In genomic region chr15:67135494-67135893, GRCh38 we compare ENCODE assay signal across 9 cellular contexts.
DNase-seq lines count a peak whose midpoint lies in the region; ATAC-seq and TF ChIP-seq lines count a peak whose summit lies in the region.
"Had no signal": no experiment of that assay in that cellular context is flagged by ENCODE, and none has a peak within 500 bp of the region (broad histone marks: within the 10 kb centered on the region; RNA-seq: fewer than 3 reads in every experiment).

No MANE protein-coding gene starts in this region.

- ATAC-seq in T-cell (replicated peaks in 1 of 4) (no peak), sciatic nerve (peak; percentile 44), GM18498 (IDR thresholded peaks at IDR 0.05; ENCODE audit: unreplicated experiment) (no peak)

- intact Hi-C loops in Calu3 (cut with micrococcal nuclease; ENCODE audit: unreplicated experiment): no loop called here
- intact Hi-C loops in sciatic nerve (cut with DNase I): loop anchor here (10.0 kb wide), 1 partner anchor 71 kb away; the partner anchor contains the start of gene SMAD3

- H3K36me3 Mint-ChIP-seq in Calu3 (ENCODE audit: insufficient read depth, unreplicated experiment): peaks cover 35% of the 10 kb centered on the region
- H3K36me3 Mint-ChIP-seq in T-cell: peaks cover 9% of the 10 kb centered on the region

- H3K9me3 Mint-ChIP-seq in Calu3 (ENCODE audit: low read depth, unreplicated experiment) (no peaks in the 10 kb centered on the region), T-cell (no peaks in the 10 kb centered on the region)

- CTCF ChIA-PET in Calu3 (lab: Charles Lee): interaction anchor here (0.7 to 1.4 kb wide), 4 partner anchors 7 to 25 kb away, joined by 3 to 7 read pairs (median 3); no protein-coding TSS in a partner anchor
- CTCF ChIA-PET in T-cell (lab: Charles Lee): interaction anchor here in 1 of 2 donors (1.0 kb wide), 1 partner anchor 19 kb away, joined by 4 read pairs; no protein-coding TSS in a partner anchor

- H3K27ac Mint-ChIP-seq in Calu3 (ENCODE audit: unreplicated experiment): peak overlapping the region; percentile 66
- peak overlapping the region; percentile 95 to 99 for H3K27ac Mint-ChIP-seq in T-cell

- H3K4me1 Mint-ChIP-seq in Calu3 (ENCODE audit: low read depth, unreplicated experiment) (peaks cover 86% of the 10 kb centered on the region), T-cell (peaks cover 87 to 98% (median 94%) of the 10 kb centered on the region in 3 donors)

- TF ChIP-seq CTCF in Calu3 (IDR thresholded peaks at IDR 0.05; ENCODE audit: unreplicated experiment) (no peak), fibroblast of the aortic adventitia (IDR thresholded peaks at IDR 0.05; ENCODE audit: insufficient read depth, low read length) (peak; percentile 44), GM13977 (IDR thresholded peaks at IDR 0.05; ENCODE audit: extremely low read depth, insufficient read depth, missing control alignments) (no peak)

- in situ Hi-C loops in GM13977 (cut with MboI; ENCODE audit: low pct_unique_long_range_greater_than_20kb, low sequenced_read_pairs, unreplicated experiment): no loop called here

- POLR2A ChIA-PET in T-cell (lab: Charles Lee): no interaction called here

- peak overlapping the region; percentile 35 for H3K4me3 Mint-ChIP-seq in Calu3 (ENCODE audit: low read depth, unreplicated experiment)
- peak overlapping the region in 2 of 3 donors; percentile 41 to 79 for H3K4me3 Mint-ChIP-seq in T-cell

- DNase-seq in Calu3 (no peak), T-cell (no peak), fibroblast of the aortic adventitia (ENCODE audit: low read depth) (peak; percentile 86), sciatic nerve (ENCODE audit: low spot score) (no peak), NCI-H2029 (lab: John Stamatoyannopoulos, UW) (no peak), GM13977 (ENCODE audit: low spot score) (no peak)
- DNase-seq in stimulated activated CD4-positive, alpha-beta T cell treated with anti-CD3 and anti-CD28 coated beads, Interleukin-4, amount 100 ng/mL, for 24 hours: no peak
- DNase-seq: activated gamma-delta T cell treated with Interleukin-2 at 50 U/mL for 16 hours had no signal

- H3K4me3 ChIP-seq in fibroblast of the aortic adventitia (ENCODE audit: low read depth, low read length): no peak overlapping the region

- no peaks in the 10 kb centered on the region for H3K27me3 Mint-ChIP-seq in Calu3 (ENCODE audit: unreplicated experiment)
- H3K27me3 Mint-ChIP-seq in T-cell: no peaks in the 10 kb centered on the region

- BruUV-seq in Calu3 (replicated peaks; lab: Mats Ljungman, UMichigan): no TSS peak
